In genomic region chr5:1806199-1806598, GRCh38 we compare ENCODE assay signal across 1 cellular context.
A peak's percentile ranks its signal among the peaks of the same experiment; 100 is the strongest.
TF ChIP-seq lines count a peak whose summit lies in the region.

No MANE protein-coding gene starts in this region.

TF ChIP-seq in HepG2, 621 proteins besides CTCF, POLR2A, EP300 and RAD21:
- TF ChIP-seq ZNF704 (CRISPR knock-in tag; IDR thresholded peaks at IDR 0.05; ENCODE audit: borderline replicate concordance) (no peak), AGO2 (optimal IDR thresholded peaks at IDR 0.05; ENCODE audit: low read depth, low read length) (peak; percentile 24)
